8 cellular contexts compared by ENCODE assay signal in the genomic region with DNA sequence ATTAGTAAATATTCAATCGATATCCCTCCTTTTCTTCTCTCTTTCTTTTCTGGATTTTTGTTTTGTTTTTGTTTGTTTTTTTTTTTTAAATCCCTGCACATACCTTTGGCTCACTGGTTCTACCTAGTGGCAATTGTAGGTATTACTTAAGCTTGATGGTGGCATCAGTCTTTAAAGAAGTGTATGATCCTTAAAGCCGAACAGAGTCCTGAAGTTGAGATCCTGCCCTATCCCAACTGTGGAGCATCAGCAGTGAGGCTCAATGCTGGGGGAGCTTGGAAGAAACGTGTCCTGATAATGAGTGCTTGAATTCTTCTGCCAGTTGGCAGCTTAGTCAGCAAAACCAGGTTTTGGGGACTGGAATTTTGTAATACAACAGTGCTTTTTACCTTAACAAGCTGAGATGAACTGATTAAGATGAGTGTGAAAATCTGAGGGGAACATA.
DNase-seq lines count a peak whose midpoint lies in the region; ATAC-seq and TF ChIP-seq lines count a peak whose summit lies in the region.

No MANE protein-coding gene starts in this region.

- peak; percentile 80 for TF ChIP-seq CTCF in A673 (conservative IDR thresholded peaks at IDR 0.05; ENCODE audit: low read depth, low read length)
- peak; percentile 85 for TF ChIP-seq CTCF in type B pancreatic cell (conservative IDR thresholded peaks at IDR 0.05)

- H3K4me3 Mint-ChIP-seq in type B pancreatic cell, result peak overlapping the region; percentile 10
- no peak overlapping the region for H3K4me3 Mint-ChIP-seq in stimulated activated memory B cell treated with anti-CD40 and anti-IgM and Interleukin-4, amounts not matched to agents 10 μg/mL and 1 μg/mL and 100 μg/mL, for 72 hours

- H3K27ac Mint-ChIP-seq in type B pancreatic cell, result peak overlapping the region; percentile 63
- H3K27ac Mint-ChIP-seq in stimulated activated memory B cell treated with anti-CD40 and anti-IgM and Interleukin-4, amounts not matched to agents 10 μg/mL and 1 μg/mL and 100 μg/mL, for 72 hours, result no peak overlapping the region

- no peaks in the 10 kb centered on the region for H3K9me3 ChIP-seq in A673 (ENCODE audit: low read depth, low read length, poor library complexity, severe bottlenecking)

- no peaks in the 10 kb centered on the region for H3K27me3 ChIP-seq in A673 (replicated peaks; ENCODE audit: insufficient read depth, low read depth, low read length, poor library complexity)

- intact Hi-C loops in A673 (cut with micrococcal nuclease; ENCODE audit: unreplicated experiment), result loop anchor here (1.0 to 10.0 kb wide), 4 partner anchors 107 to 715 kb away; a partner anchor contains a TSS

- H3K4me1 ChIP-seq in A673 (ENCODE audit: insufficient read depth, low read length, poor library complexity, severe bottlenecking), result no peaks in the 10 kb centered on the region

- H3K4me1 Mint-ChIP-seq in type B pancreatic cell (ENCODE audit: unreplicated experiment), result peaks cover 35% of the 10 kb centered on the region
- peaks cover 17% of the 10 kb centered on the region for H3K4me1 Mint-ChIP-seq in stimulated activated memory B cell treated with anti-CD40 and anti-IgM and Interleukin-4, amounts not matched to agents 10 μg/mL and 1 μg/mL and 100 μg/mL, for 72 hours

- H3K27me3 Mint-ChIP-seq in type B pancreatic cell, result no peaks in the 10 kb centered on the region
- no peaks in the 10 kb centered on the region for H3K27me3 Mint-ChIP-seq in stimulated activated memory B cell treated with anti-CD40 and anti-IgM and Interleukin-4, amounts not matched to agents 10 μg/mL and 1 μg/mL and 100 μg/mL, for 72 hours

- ATAC-seq in HG02885 (IDR thresholded peaks at IDR 0.05; ENCODE audit: poor library complexity, unreplicated experiment), result no peak
- no peak for ATAC-seq in stimulated activated memory B cell treated with anti-CD40 and anti-IgM and Interleukin-4, amounts not matched to agents 10 μg/mL and 1 μg/mL and 100 μg/mL, for 72 hours

- H3K27ac ChIP-seq in A673 (ENCODE audit: low read depth, low read length, poor library complexity, severe bottlenecking), result no peak overlapping the region

- POLR2A ChIA-PET in A673 (lab: Charles Lee; ENCODE audit: low non-redundant PET), result no interaction called here

- CTCF ChIA-PET in A673 (lab: Charles Lee), result interaction anchor here (0.7 to 1.3 kb wide), 4 partner anchors 45 to 717 kb away, joined by 4 to 10 read pairs (median 6); no protein-coding TSS in a partner anchor

- peak; percentile 49 for DNase-seq in A673 (ENCODE audit: low spot score)
- peak; percentile 56 for DNase-seq in EL
- peak; percentile 63 for DNase-seq in M059J (ENCODE audit: low read depth)
- DNase-seq in amniotic epithelial cell (ENCODE audit: low read depth), result peak; percentile 59
- DNase-seq in iris pigment epithelial cell (ENCODE audit: low read depth), result peak; percentile 57
- DNase-seq in type B pancreatic cell (ENCODE audit: extremely low spot score, unreplicated experiment), result no peak

- H3K4me3 ChIP-seq in A673 (ENCODE audit: low read depth, low read length, poor library complexity, severe bottlenecking), result no peak overlapping the region

- no peaks in the 10 kb centered on the region for H3K36me3 ChIP-seq in A673 (ENCODE audit: insufficient read depth, low read length, poor library complexity, severe bottlenecking)

- no TSS peak for BruUV-seq in A673 (replicated peaks; lab: Mats Ljungman, UMichigan)

- H3K36me3 Mint-ChIP-seq in type B pancreatic cell, result peaks cover 4% of the 10 kb centered on the region
- no peaks in the 10 kb centered on the region for H3K36me3 Mint-ChIP-seq in stimulated activated memory B cell treated with anti-CD40 and anti-IgM and Interleukin-4, amounts not matched to agents 10 μg/mL and 1 μg/mL and 100 μg/mL, for 72 hours

- H3K9me3 Mint-ChIP-seq in type B pancreatic cell, result peaks cover 13% of the 10 kb centered on the region
- no peaks in the 10 kb centered on the region for H3K9me3 Mint-ChIP-seq in stimulated activated memory B cell treated with anti-CD40 and anti-IgM and Interleukin-4, amounts not matched to agents 10 μg/mL and 1 μg/mL and 100 μg/mL, for 72 hours
